1 cellular context compared by ENCODE assay signal in the genomic region with DNA sequence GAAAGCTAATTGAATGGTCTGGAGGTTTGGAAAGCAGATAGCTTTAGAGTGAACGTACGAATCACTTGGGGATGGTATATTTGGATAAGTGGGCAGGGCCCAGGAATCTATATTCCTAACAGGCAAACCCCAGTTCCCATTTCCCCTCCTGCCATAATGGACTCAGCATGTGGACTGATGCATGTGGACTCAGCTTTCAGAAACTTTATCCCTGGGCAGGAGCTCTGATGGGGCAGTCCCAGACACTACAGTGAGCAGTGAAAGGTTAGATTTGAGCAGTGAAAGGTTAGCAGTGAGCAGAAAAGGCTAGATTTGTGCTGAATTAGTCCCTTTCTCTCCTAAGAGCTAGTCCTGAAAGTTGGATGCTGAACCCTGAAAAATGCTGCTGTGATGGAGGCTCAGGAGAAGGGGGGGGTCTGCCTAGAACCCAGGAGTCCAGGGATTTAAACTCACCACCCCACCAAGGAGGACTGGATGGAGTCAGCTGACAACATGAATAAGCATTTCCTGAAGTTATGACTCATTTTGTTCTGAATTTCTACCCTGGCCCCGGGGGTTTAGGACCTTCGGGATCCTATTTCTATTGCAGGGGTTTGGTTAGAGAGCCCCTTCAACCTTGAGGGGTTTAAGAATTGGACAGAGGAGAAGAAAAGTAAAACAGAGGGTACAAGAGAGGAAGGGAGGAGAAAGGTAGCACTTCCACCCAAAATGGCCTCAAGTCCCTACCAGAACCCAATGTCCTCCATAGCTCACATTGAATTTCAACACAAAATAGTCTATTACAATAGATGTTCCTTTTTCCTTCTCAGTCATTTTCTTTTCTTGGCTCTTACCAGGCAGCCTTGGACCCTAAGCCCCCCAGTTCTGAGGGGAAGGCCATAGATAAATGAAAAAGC.
TF ChIP-seq lines count a peak whose summit lies in the region.

No MANE protein-coding gene starts in this region.

TF ChIP-seq in GM12878, 131 proteins besides CTCF, POLR2A, EP300 and RAD21 (continued from another document):
- TF ChIP-seq EGR1 (IDR thresholded peaks at IDR 0.05; ENCODE audit: borderline replicate concordance in 1 of 2, low read depth in 2 of 2, low read length in 2 of 2) (no peak), SMC3 (IDR thresholded peaks at IDR 0.05; ENCODE audit: borderline replicate concordance, low read length) (no peak), KLF5 (IDR thresholded peaks at IDR 0.05; ENCODE audit: partially characterized antibody) (no peak), PAX8 (IDR thresholded peaks at IDR 0.05) (no peak), BMI1 (IDR thresholded peaks at IDR 0.05; ENCODE audit: borderline replicate concordance) (no peak), HDAC6 (IDR thresholded peaks at IDR 0.05; ENCODE audit: unreplicated experiment) (no peak), RFX5 (IDR thresholded peaks at IDR 0.05; ENCODE audit: low read depth, low read length) (no peak), IKZF2 (IDR thresholded peaks at IDR 0.05) (no peak)
